Comparison of ENCODE assay signal across 8 cellular contexts in the genomic region with DNA sequence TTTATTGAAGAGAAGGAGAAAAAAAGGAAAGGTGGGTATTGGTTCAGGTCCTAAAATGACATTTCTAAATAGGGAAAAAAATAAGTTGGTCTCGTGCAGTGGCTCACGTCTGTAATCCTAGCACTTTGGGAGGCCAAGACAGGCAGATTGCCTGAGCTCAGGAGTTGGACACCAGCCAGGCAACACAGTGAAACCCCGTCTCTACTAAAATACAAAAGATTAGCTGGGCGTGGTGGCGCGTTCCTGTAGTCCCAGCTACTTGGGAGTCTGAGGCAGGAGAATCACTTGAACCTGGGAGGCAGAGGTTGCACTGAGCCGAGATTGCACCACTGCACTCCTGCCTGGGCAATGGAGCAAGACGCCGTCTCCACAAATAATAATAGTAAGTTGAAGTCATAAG.
A peak's percentile ranks its signal among the peaks of the same experiment; 100 is the strongest.
DNase-seq lines count a peak whose midpoint lies in the region; ATAC-seq and TF ChIP-seq lines count a peak whose summit lies in the region.
"Not testable (repeated sequence)": the region's sequence is repeated elsewhere in the genome, so short reads cannot be mapped to it uniquely, and the experiment has no call there.

No MANE protein-coding gene starts in this region.

- H3K36me3 ChIP-seq in esophagus muscularis mucosa, result peaks cover 0 to 15% (median 7%) of the 10 kb centered on the region in 4 donors
- not testable (repeated sequence) for H3K36me3 ChIP-seq in right atrium auricular region, upper lobe of right lung

- intact Hi-C loops in esophagus muscularis mucosa (cut with DNase I), result not testable (repeated sequence)
- intact Hi-C loops in upper lobe of right lung (cut with DNase I), result loop anchor here (10.0 kb wide), 1 partner anchor 182 kb away; no protein-coding TSS in a partner anchor

- not testable (repeated sequence) for TF ChIP-seq POLR2A in esophagus muscularis mucosa (IDR thresholded peaks at IDR 0.05; ENCODE audit: low read depth)

- TF ChIP-seq CTCF in esophagus muscularis mucosa (IDR thresholded peaks at IDR 0.05); right atrium auricular region (IDR thresholded peaks at IDR 0.05); retinal pigment epithelial cell (conservative IDR thresholded peaks at IDR 0.05; ENCODE audit: low read depth, low read length); upper lobe of right lung (IDR thresholded peaks at IDR 0.05): not testable (repeated sequence)

- not testable (repeated sequence) for H3K27me3 ChIP-seq in esophagus muscularis mucosa, right atrium auricular region, upper lobe of right lung

- not testable (repeated sequence) for ATAC-seq in upper lobe of right lung

- H3K4me1 ChIP-seq in esophagus muscularis mucosa (peaks cover 58 to 87% (median 69%) of the 10 kb centered on the region in 4 donors), right atrium auricular region (peaks cover 0 to 51% of the 10 kb centered on the region in 2 donors)
- not testable (repeated sequence) for H3K4me1 ChIP-seq in upper lobe of right lung

- H3K4me3 ChIP-seq in esophagus muscularis mucosa; right atrium auricular region; retinal pigment epithelial cell (ENCODE audit: low read length); upper lobe of right lung: not testable (repeated sequence)

- not testable (repeated sequence) for TF ChIP-seq EP300 in esophagus muscularis mucosa (IDR thresholded peaks at IDR 0.05)

- not testable (repeated sequence) for H3K9me3 ChIP-seq in esophagus muscularis mucosa, right atrium auricular region, upper lobe of right lung

- WGBS in esophagus muscularis mucosa, result 44% methylated on average over 9 of the region's 9 CpGs

- H3K27ac ChIP-seq in esophagus muscularis mucosa (replicated peaks in 1 of 4), result peak overlapping the region; percentile 71 to 84 (median 78)
- H3K27ac ChIP-seq in right atrium auricular region, result peak overlapping the region; percentile 73 to 80
- H3K27ac ChIP-seq in upper lobe of right lung, result peak overlapping the region; percentile 11

- peak; percentile 87 for DNase-seq in DMS79 treated with DMSO at 0.1 percent for 48 hours (lab: John Stamatoyannopoulos, UW)
- peak; percentile 77 for DNase-seq in NCI-H1694 (lab: John Stamatoyannopoulos, UW)
- DNase-seq in NCI-H2196 (lab: John Stamatoyannopoulos, UW; ENCODE audit: unreplicated experiment), result peak; percentile 55
- peak; percentile 67 for DNase-seq in NCI-H82 treated with DMSO at 0.1 percent for 48 hours (lab: John Stamatoyannopoulos, UW; ENCODE audit: unreplicated experiment)
- DNase-seq in esophagus muscularis mucosa (ENCODE audit: extremely low spot score), result not testable (repeated sequence)
- DNase-seq in right atrium auricular region (ENCODE audit: low spot score), result peak; percentile 70
- peak; percentile 58 for DNase-seq in retinal pigment epithelial cell (ENCODE audit: low read depth)
- DNase-seq in upper lobe of right lung, result peak; percentile 67

Comparison
In these comparisons a context has a peak if more than half of its experiments do, and no peak if none do; other contexts are left out.
1. H3K27ac ChIP-seq: peak in every context shown above with its lines; median percentile 78 in esophagus muscularis mucosa; 76 in right atrium auricular region; 11 in upper lobe of right lung.